In the genomic region with DNA sequence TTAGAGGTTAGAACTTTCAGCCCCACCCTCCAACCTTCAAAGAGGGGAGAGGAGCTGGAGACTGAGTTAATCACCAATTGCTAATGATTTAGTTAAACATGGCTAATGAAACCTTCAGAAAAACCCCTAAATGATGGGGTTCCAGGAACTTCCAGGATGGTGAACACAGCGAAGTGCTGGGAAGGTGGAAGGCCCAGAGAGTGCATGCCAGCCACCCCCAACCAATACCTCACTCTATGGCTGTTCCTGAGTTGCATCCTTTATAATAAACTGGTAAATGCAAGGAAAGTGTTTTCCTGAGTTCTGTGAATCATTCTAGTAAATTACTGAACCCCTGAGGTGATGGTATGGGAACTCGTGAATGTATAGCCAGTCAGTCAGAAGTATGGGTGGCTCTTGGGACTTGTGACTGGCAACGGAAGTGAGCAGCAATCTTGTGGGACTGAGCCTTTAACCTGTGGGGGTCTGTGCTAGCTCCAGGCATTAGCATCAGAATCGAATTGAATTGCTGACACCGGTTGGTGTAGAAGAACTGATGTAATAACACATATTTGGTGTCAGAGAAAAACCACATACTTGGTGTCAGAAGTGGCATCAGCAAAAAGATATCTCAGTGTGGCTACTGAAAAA, we compare ENCODE assay signal across 30 cellular contexts. TPM values are rescaled to one million over a fixed set of nuclear protein-coding genes. Genes with fewer than 3 reads are reported as not detected.
DNase-seq lines count a peak whose midpoint lies in the region; ATAC-seq, FAIRE-seq and TF ChIP-seq lines count a peak whose summit lies in the region.
"Had no signal": no experiment of that assay in that cellular context is flagged by ENCODE, and none has a peak within 500 bp of the region (broad histone marks: within the 10 kb centered on the region; RNA-seq: fewer than 3 reads in every experiment).

No MANE protein-coding gene starts in this region.

- H3K9ac ChIP-seq in GM23248 (no peak overlapping the region), NT2/D1 (ENCODE audit: insufficient read length, low read depth) (no peak overlapping the region), H1 (replicated peaks in 1 of 4; ENCODE audit: extremely low read depth in 1 of 4, low read depth in 3 of 4, low read length in 3 of 4) (no peak overlapping the region)
- H3K9ac ChIP-seq: BLaER1 had no signal

- POLR2A ChIA-PET in H1 (lab: Charles Lee; ENCODE audit: partially characterized antibody), result interaction anchor here (1.3 to 1.4 kb wide), 2 partner anchors 10 to 38 kb away, joined by 3 to 4 read pairs; no protein-coding TSS in a partner anchor

- intact Hi-C loops in CD14-positive monocyte (cut with micrococcal nuclease), result no loop called here
- intact Hi-C loops in pancreas (cut with DNase I), result no loop called here
- intact Hi-C loops in sigmoid colon (cut with DNase I), result no loop called here

- no peak overlapping the region for H3K4ac ChIP-seq in H1 (replicated peaks; ENCODE audit: insufficient read length, low read depth, low read length)

- no peak overlapping the region for H2BK20ac ChIP-seq in H1 (ENCODE audit: low read length)

- H3K27ac ChIP-seq in GM23248, result no peak overlapping the region
- no peak overlapping the region for H3K27ac ChIP-seq in H1 (ENCODE audit: low read depth, low read length)
- no peak overlapping the region for H3K27ac ChIP-seq in pancreas
- no peak overlapping the region for H3K27ac ChIP-seq in sigmoid colon
- H3K27ac ChIP-seq: BLaER1, lower lobe of right lung, RWPE1, spleen had no signal

- peaks cover 0 to 6% (median 0%) of the 10 kb centered on the region in 3 donors for H3K27me3 Mint-ChIP-seq in CD14-positive monocyte (ENCODE audit: low read depth in 3 of 3)

- H4K20me1 ChIP-seq in GM23248 (ENCODE audit: insufficient read depth), result no peaks in the 10 kb centered on the region
- H4K20me1 ChIP-seq in H1 (replicated peaks in 1 of 2; ENCODE audit: control insufficient read depth in 1 of 2, insufficient read depth in 2 of 2, low read length in 2 of 2), result no peaks in the 10 kb centered on the region
- H4K20me1 ChIP-seq: BLaER1 had no signal

- H3K4me1 Mint-ChIP-seq in CD14-positive monocyte, result peaks cover 3% of the 10 kb centered on the region
- H3K4me1 Mint-ChIP-seq: nephron progenitor cell had no signal

- H4K8ac ChIP-seq in H1 (ENCODE audit: extremely low read depth, insufficient read depth, low read length), result no peak overlapping the region

- TF ChIP-seq CTCF in H1 (IDR thresholded peaks at IDR 0.05; ENCODE audit: control extremely low read depth in 1 of 3, insufficient read depth in 1 of 3, low read depth in 1 of 3, low read length in 3 of 3) (no peak), CD14-positive monocyte (IDR thresholded peaks at IDR 0.05) (no peak), pancreas (IDR thresholded peaks at IDR 0.05) (no peak), sigmoid colon (IDR thresholded peaks at IDR 0.05) (no peak)

- H3K4me1 ChIP-seq in GM23248 (ENCODE audit: insufficient read depth) (peaks cover 18% of the 10 kb centered on the region), NT2/D1 (ENCODE audit: insufficient read depth, insufficient read length) (no peaks in the 10 kb centered on the region), H1 (replicated peaks in 1 of 4; ENCODE audit: control insufficient read depth in 3 of 4, insufficient read depth in 4 of 4, low read length in 3 of 4) (peaks cover 3 to 13% (median 7%) of the 10 kb centered on the region in 4 experiments; a peak in 6 of 7 replicates), pancreas (no peaks in the 10 kb centered on the region), sigmoid colon (no peaks in the 10 kb centered on the region)
- H3K4me1 ChIP-seq: BLaER1, lower lobe of right lung had no signal

- no peak for ATAC-seq in pancreas
- ATAC-seq: activated naive CD4-positive, alpha-beta T cell treated with anti-CD3 and anti-CD28 coated beads, Interleukin-2, amount 50 U/mL, for 72 hours; K562; mucosa of descending colon had no signal

- no peaks in the 10 kb centered on the region for H3K79me2 ChIP-seq in GM23248 (ENCODE audit: insufficient read depth)
- no peaks in the 10 kb centered on the region for H3K79me2 ChIP-seq in H1 (ENCODE audit: control insufficient read depth in 1 of 2, insufficient read depth in 2 of 2, low read length in 2 of 2)

- H3K79me1 ChIP-seq in H1 (ENCODE audit: low read depth, low read length), result no peaks in the 10 kb centered on the region

- H3K27ac Mint-ChIP-seq in CD14-positive monocyte, result no peak overlapping the region
- H3K27ac Mint-ChIP-seq: activated CD4-positive, alpha-beta memory T cell treated with anti-CD3 and anti-CD28 coated beads for 36 hours; activated naive CD4-positive, alpha-beta T cell treated with anti-CD3 and anti-CD28 coated beads, Interleukin-2, amount 50 U/mL, for 72 hours; nephron progenitor cell had no signal

- CTCF ChIA-PET in H1 (lab: Charles Lee; ENCODE audit: partially characterized antibody), result interaction anchor here (1.3 to 3.5 kb wide), 2 partner anchors 10 to 12 kb away, joined by 3 to 30 read pairs; no protein-coding TSS in a partner anchor

- H3K4me3 Mint-ChIP-seq in CD14-positive monocyte, result no peak overlapping the region
- H3K4me3 Mint-ChIP-seq: activated CD4-positive, alpha-beta memory T cell treated with anti-CD3 and anti-CD28 coated beads for 36 hours; nephron progenitor cell had no signal

- H3K36me3 ChIP-seq in GM23248 (ENCODE audit: low read depth), result no peaks in the 10 kb centered on the region
- peaks cover 2% of the 10 kb centered on the region for H3K36me3 ChIP-seq in NT2/D1 (ENCODE audit: insufficient read depth, insufficient read length, low read length)
- no peaks in the 10 kb centered on the region for H3K36me3 ChIP-seq in H1 (ENCODE audit: control insufficient read depth in 2 of 4, insufficient read depth in 4 of 4, low read length in 3 of 4)
- no peaks in the 10 kb centered on the region for H3K36me3 ChIP-seq in pancreas
- H3K36me3 ChIP-seq in sigmoid colon, result no peaks in the 10 kb centered on the region
- H3K36me3 ChIP-seq: BLaER1, lower lobe of right lung, spleen had no signal

- H3K9me3 ChIP-seq in GM23248 (ENCODE audit: low read depth), result no peaks in the 10 kb centered on the region
- no peaks in the 10 kb centered on the region for H3K9me3 ChIP-seq in NT2/D1 (ENCODE audit: insufficient read depth, low read length)
- no peaks in the 10 kb centered on the region for H3K9me3 ChIP-seq in H1 (ENCODE audit: insufficient read depth in 2 of 2, low read depth in 1 of 2, low read length in 1 of 2)
- no peaks in the 10 kb centered on the region for H3K9me3 ChIP-seq in pancreas
- H3K9me3 ChIP-seq in sigmoid colon, result no peaks in the 10 kb centered on the region
- H3K9me3 ChIP-seq: BLaER1, lower lobe of right lung, mucosa of descending colon, spleen had no signal

- H3K4me2 ChIP-seq in GM23248 (ENCODE audit: unreplicated experiment) (peak overlapping the region; percentile 16), H1 (ENCODE audit: insufficient read depth in 1 of 2, low read depth in 2 of 2, low read length in 2 of 2) (peak overlapping the region; percentile 47 to 53; a peak in 3 of 4 replicates)
- H3K4me2 ChIP-seq: BLaER1 had no signal

- H3K9me3 Mint-ChIP-seq in CD14-positive monocyte, result peaks cover 0 to 2% (median 0%) of the 10 kb centered on the region in 7 donors
- H3K9me3 Mint-ChIP-seq: activated CD4-positive, alpha-beta memory T cell treated with anti-CD3 and anti-CD28 coated beads for 36 hours; nephron progenitor cell had no signal

- no peak overlapping the region for H4K5ac ChIP-seq in H1 (ENCODE audit: insufficient read length, low read depth, low read length)

- H3K14ac ChIP-seq in H1 (ENCODE audit: insufficient read length), result no peak overlapping the region

- no peaks in the 10 kb centered on the region for H3K23me2 ChIP-seq in H1 (ENCODE audit: low read depth, low read length)

- H3K27me3 ChIP-seq in GM23248 (replicated peaks; ENCODE audit: insufficient read depth), result no peaks in the 10 kb centered on the region
- no peaks in the 10 kb centered on the region for H3K27me3 ChIP-seq in NT2/D1 (ENCODE audit: insufficient read depth, insufficient read length)
- no peaks in the 10 kb centered on the region; a peak in 1 of 7 replicates for H3K27me3 ChIP-seq in H1 (replicated peaks in 1 of 4; ENCODE audit: control insufficient read depth in 3 of 4, extremely low read depth in 1 of 4, insufficient read depth in 3 of 4, low read length in 3 of 4)
- no peaks in the 10 kb centered on the region for H3K27me3 ChIP-seq in pancreas
- H3K27me3 ChIP-seq in sigmoid colon, result no peaks in the 10 kb centered on the region
- H3K27me3 ChIP-seq: BLaER1, spleen had no signal

- H3K9me2 ChIP-seq in GM23248 (ENCODE audit: insufficient read depth), result no peaks in the 10 kb centered on the region

- H2BK15ac ChIP-seq in H1 (ENCODE audit: low read length), result no peak overlapping the region

- H3K4me3 ChIP-seq in GM23248 (no peak overlapping the region), NT2/D1 (ENCODE audit: insufficient read length, low read depth) (no peak overlapping the region), H1 (ENCODE audit: extremely low read depth in 1 of 4, insufficient read depth in 2 of 4, low read depth in 3 of 4, low read length in 4 of 4) (peak overlapping the region in 2 of 4 experiments; percentile 0 to 9; a peak in 2 of 8 replicates), pancreas (no peak overlapping the region), sigmoid colon (no peak overlapping the region)
- H3K4me3 ChIP-seq: BLaER1, K562, lower lobe of right lung, mucosa of descending colon, spleen had no signal

- in situ Hi-C loops in GM23248 (cut with MboI), result no loop called here

- DNase-seq in GM23248 (peak; percentile 20), NT2/D1 (ENCODE audit: low read depth, low spot score) (peak; percentile 64), H1 (ENCODE audit: low read depth in 1 of 2, low spot score in 2 of 2) (peak in 1 of 2 experiments; percentile 27), myocyte (ENCODE audit: low read depth) (peak; percentile 9), CD14-positive monocyte (ENCODE audit: low spot score) (no peak), erythroblast (lab: John Stamatoyannopoulos, UW) (no peak), pancreas (no peak), sigmoid colon (no peak)
- DNase-seq: activated CD4-positive, alpha-beta memory T cell treated with anti-CD3 and anti-CD28 coated beads for 36 hours; activated CD4-positive, CD25-positive, alpha-beta regulatory T cell treated with anti-CD3 and anti-CD28 coated beads, Interleukin-2, amount 50 U/mL, for 72 hours; activated CD8-positive, alpha-beta memory T cell treated with anti-CD3 and anti-CD28 coated beads, Interleukin-2, amount 50 U/mL, for 4 hours; anterior cingulate cortex; central memory CD4-positive, alpha-beta T cell; COR-L47; kidney glomerular epithelial cell; lower lobe of right lung; mucosa of descending colon; NCI-H1436; NCI-H774; nephron progenitor cell; retina; spleen; trophoblast cell had no signal

- H2AK5ac ChIP-seq in H1 (ENCODE audit: low read depth, low read length), result no peak overlapping the region

- no peak overlapping the region for H2BK5ac ChIP-seq in H1 (ENCODE audit: low read depth, low read length)

- H3K36me3 Mint-ChIP-seq in CD14-positive monocyte, result no peaks in the 10 kb centered on the region
- H3K36me3 Mint-ChIP-seq: activated CD4-positive, alpha-beta memory T cell treated with anti-CD3 and anti-CD28 coated beads for 36 hours; activated naive CD4-positive, alpha-beta T cell treated with anti-CD3 and anti-CD28 coated beads, Interleukin-2, amount 50 U/mL, for 72 hours had no signal

- no peak overlapping the region for H3K56ac ChIP-seq in H1 (replicated peaks; ENCODE audit: insufficient read length, low read depth, low read length)

- no peak overlapping the region for H3K23ac ChIP-seq in H1 (ENCODE audit: insufficient read length)

- 0 out of 2 replicates have a peak overlapping the region, but pooled peaks have one; percentile 3 for H3K18ac ChIP-seq in H1 (ENCODE audit: extremely low read depth, low read length)

- H2BK120ac ChIP-seq in H1 (replicated peaks; ENCODE audit: low read depth, low read length), result no peak overlapping the region

- 68 to 80% methylated on average over 5 of the region's 5 CpGs for WGBS in GM23248 (ENCODE audit: low coverage in 1 of 2, low lambda C conversion rate in 2 of 2, missing lambda C conversion rate in 2 of 2), 2 experiments
- WGBS in H1 (ENCODE audit: extremely low coverage in 1 of 2, insufficient coverage in 1 of 2, insufficient read length in 1 of 2, insufficient replicate concordance in 2 of 2, low coverage in 1 of 2, low lambda C conversion rate in 2 of 2, missing lambda C conversion rate in 1 of 2), 2 experiments, result 60% methylated on average over 5 of the region's 5 CpGs; no CpG with 5 or more reads in 1 of the 2 experiments
- 66 to 72% methylated on average over 5 of the region's 5 CpGs for WGBS in pancreas, 2 donors
- 82 to 88% methylated on average over 5 of the region's 5 CpGs for WGBS in sigmoid colon, 2 donors

- TF ChIP-seq EP300 in H1 (IDR thresholded peaks at IDR 0.05; ENCODE audit: borderline replicate concordance in 1 of 2, low read depth in 2 of 2, low read length in 2 of 2), result no peak
- TF ChIP-seq EP300 in sigmoid colon (IDR thresholded peaks at IDR 0.05), result no peak

- FAIRE-seq in H1 (lab: Jason Lieb, UNC), result peak; percentile 13
- no peak for FAIRE-seq in pancreas (lab: Jason Lieb, UNC)
- FAIRE-seq: endometrium, K562, TTC549 had no signal

- no peak overlapping the region for H2BK12ac ChIP-seq in H1 (ENCODE audit: low read depth, low read length)

- TF ChIP-seq POLR2A in H1 (IDR thresholded peaks at IDR 0.05; ENCODE audit: control extremely low read depth in 1 of 2, low read depth in 2 of 2, low read length in 2 of 2), result no peak
- TF ChIP-seq POLR2A in erythroblast (IDR thresholded peaks at IDR 0.05; ENCODE audit: low read length), result no peak
- TF ChIP-seq POLR2A in sigmoid colon (IDR thresholded peaks at IDR 0.05), result no peak

- no peak overlapping the region for H4K91ac ChIP-seq in H1 (replicated peaks; ENCODE audit: insufficient read length, low read length)

- no peaks in the 10 kb centered on the region for H3F3A ChIP-seq in GM23248 (ENCODE audit: insufficient read depth)

- H2AFZ ChIP-seq in GM23248 (no peak overlapping the region), H1 (ENCODE audit: low read length) (peak overlapping the region; percentile 71; the same call in 1 of the 2 replicates)

- TF ChIP-seq RAD21 in H1 (IDR thresholded peaks at IDR 0.05 in 1 of 2, conservative IDR thresholded peaks at IDR 0.05 in 1 of 2; ENCODE audit: low read depth in 2 of 2, low read length in 2 of 2), result no peak

RNA-seq across cellular contexts. Expression of a gene that starts 37.4 kb away (rescaled TPM):
- 2.0 and 3.1 TPM in 2 replicates for total RNA-seq in GM23248 (2014; rRNA removed; shearing (Covaris generic))
- polyA plus RNA-seq in GM23248 (2016; fragmentation: Nextera tagmentation; extraction: Ambion mirVana) (9.4 and 10.9 TPM in 2 replicates), H1 (2011; rRNA removed) (0.74 and 1.4 TPM in 2 replicates), CD14-positive monocyte (not detected), pancreas (1 to 10 TPM; 3.4 to 9.2 TPM), sigmoid colon (1 to 10 TPM in 2 of 3 donors, under 1 TPM in 1; 0.60 to 2.2 (median 1.2) TPM)
- 2.8 and 3.3 TPM in 2 replicates for total RNA-seq in H1 (2021; fragmentation: NEBNext Ultra II Directional; extraction: Animal tissue kit (Norgen Biotek cat#: 25700))
- polyA plus RNA-seq in H1 (2011; cell fraction: cytosol; rRNA removed), result 1.8 TPM
- polyA plus RNA-seq in H1 (2011; cell fraction: nucleus; rRNA removed), result 1.2 TPM
- 2.0 to 3.5 TPM (median 2.4 TPM) in 4 replicates for polyA plus RNA-seq in H1 (2012, experiment 1 of 2)
- polyA plus RNA-seq in H1 (2012, experiment 2 of 2), result 2.3 TPM
- polyA plus RNA-seq in H1 (2013, experiment 1 of 2), result 5.3 TPM
- polyA plus RNA-seq in H1 (2013, experiment 2 of 2), result 4.8 TPM
- 0.79 and 1.4 TPM in 2 replicates for polyA minus RNA-seq in H1 (2011; rRNA and poly(A)+ RNA removed)
- polyA minus RNA-seq in H1 (2011; cell fraction: cytosol; rRNA and poly(A)+ RNA removed), result 0.73 TPM
- 4.6 TPM for polyA minus RNA-seq in H1 (2011; cell fraction: nucleus; rRNA and poly(A)+ RNA removed)
- total RNA-seq in myocyte (3.4 and 5.5 TPM in 2 replicates), pancreas (1 to 10 TPM; 1.2 to 3.1 (median 2.1) TPM), sigmoid colon (10 to 100 TPM in 3 of 4 donors, 1 to 10 TPM in 1; 6.1 to 12.5 (median 10.7) TPM)
- 3.9 TPM for polyA plus RNA-seq in myocyte (2012)

RNA-seq across cellular contexts. Expression of a gene that starts 44.9 kb away (rescaled TPM):
- 38.4 and 70.3 TPM in 2 replicates for total RNA-seq in GM23248 (2014; rRNA removed; shearing (Covaris generic))
- polyA plus RNA-seq in GM23248 (2016; fragmentation: Nextera tagmentation; extraction: Ambion mirVana) (116 and 125 TPM in 2 replicates), H1 (2011; rRNA removed) (104 and 120 TPM in 2 replicates), CD14-positive monocyte (10 to 100 TPM; 51.0 to 70.6 TPM), pancreas (100 to 1,000 TPM in 1 of 2 donors, 10 to 100 TPM in 1; 75.8 to 134 TPM), sigmoid colon (100 to 1,000 TPM; 131 to 158 (median 143) TPM)
- total RNA-seq in H1 (2021; fragmentation: NEBNext Ultra II Directional; extraction: Animal tissue kit (Norgen Biotek cat#: 25700)), result 38.6 and 46.8 TPM in 2 replicates
- 84.0 TPM for polyA plus RNA-seq in H1 (2011; cell fraction: cytosol; rRNA removed)
- 106 TPM for polyA plus RNA-seq in H1 (2011; cell fraction: nucleus; rRNA removed)
- 24.0 to 75.6 TPM (median 60.7 TPM) in 4 replicates for polyA plus RNA-seq in H1 (2012, experiment 1 of 2)
- 142 TPM for polyA plus RNA-seq in H1 (2012, experiment 2 of 2)
- polyA plus RNA-seq in H1 (2013, experiment 1 of 2), result 79.4 TPM
- polyA plus RNA-seq in H1 (2013, experiment 2 of 2), result 70.0 TPM
- polyA minus RNA-seq in H1 (2011; rRNA and poly(A)+ RNA removed), result 7.9 and 9.5 TPM in 2 replicates
- 24.1 TPM for polyA minus RNA-seq in H1 (2011; cell fraction: cytosol; rRNA and poly(A)+ RNA removed)
- 25.1 TPM for polyA minus RNA-seq in H1 (2011; cell fraction: nucleus; rRNA and poly(A)+ RNA removed)
- total RNA-seq in myocyte (49.7 and 69.7 TPM in 2 replicates), pancreas (10 to 100 TPM in 5 of 6 donors, 1 to 10 TPM in 1; 6.8 to 26.5 (median 25.8) TPM), sigmoid colon (100 to 1,000 TPM in 3 of 4 donors, 10 to 100 TPM in 1; 94.0 to 137 (median 131) TPM)
- 88.9 TPM for polyA plus RNA-seq in myocyte (2012)

RNA-seq across cellular contexts. Expression of a gene that starts 51.8 kb away (rescaled TPM):
- 42.1 and 43.7 TPM in 2 replicates for total RNA-seq in GM23248 (2014; rRNA removed; shearing (Covaris generic))
- polyA plus RNA-seq in GM23248 (2016; fragmentation: Nextera tagmentation; extraction: Ambion mirVana) (61.6 and 68.5 TPM in 2 replicates), H1 (2011; rRNA removed) (7.9 and 8.0 TPM in 2 replicates), CD14-positive monocyte (under 1 TPM in 1 of 2 donors, not detected in 1; 0.12 TPM), pancreas (1 to 10 TPM; 2.5 to 4.2 TPM), sigmoid colon (100 to 1,000 TPM in 2 of 3 donors, 10 to 100 TPM in 1; 97.3 to 183 (median 139) TPM)
- total RNA-seq in H1 (2021; fragmentation: NEBNext Ultra II Directional; extraction: Animal tissue kit (Norgen Biotek cat#: 25700)), result 3.6 and 3.9 TPM in 2 replicates
- polyA plus RNA-seq in H1 (2011; cell fraction: cytosol; rRNA removed), result 4.8 TPM
- polyA plus RNA-seq in H1 (2011; cell fraction: nucleus; rRNA removed), result 2.3 TPM
- 6.5 to 9.5 TPM (median 7.6 TPM) in 4 replicates for polyA plus RNA-seq in H1 (2012, experiment 1 of 2)
- polyA plus RNA-seq in H1 (2012, experiment 2 of 2), result 6.5 TPM
- 4.4 TPM for polyA plus RNA-seq in H1 (2013, experiment 1 of 2)
- 7.0 TPM for polyA plus RNA-seq in H1 (2013, experiment 2 of 2)
- 9.1 and 9.4 TPM in 2 replicates for polyA minus RNA-seq in H1 (2011; rRNA and poly(A)+ RNA removed)
- 3.6 TPM for polyA minus RNA-seq in H1 (2011; cell fraction: cytosol; rRNA and poly(A)+ RNA removed)
- polyA minus RNA-seq in H1 (2011; cell fraction: nucleus; rRNA and poly(A)+ RNA removed), result 1.4 TPM
- total RNA-seq in myocyte (0.16 TPM in 1 of 2 replicates, not detected in the other), pancreas (10 to 100 TPM in 2 of 6 donors, 1 to 10 TPM in 4; 2.4 to 12.9 (median 4.3) TPM), sigmoid colon (10 to 100 TPM in 1 of 4 donors, 1 to 10 TPM in 3; 1.5 to 14.1 (median 5.4) TPM)
- 0.15 TPM for polyA plus RNA-seq in myocyte (2012)
- total RNA-seq: activated naive CD4-positive, alpha-beta T cell treated with anti-CD3 and anti-CD28 coated beads, Interleukin-2, amount 50 U/mL, for 72 hours; T-helper 1 cell treated with Interleukin-12 subunit alpha and Interleukin-12 subunit beta and Interleukin-4 antibody, amounts not matched to agents 30 ng/mL and 1 ng/mL, for 36 hours had no signal
- polyA plus RNA-seq: K562 had no signal

Comparison
In these comparisons a context has a peak if more than half of its experiments do, and no peak if none do; other contexts are left out.
1. DNase-seq: peak in GM23248 (single experiment), NT2/D1 (single experiment) and myocyte (single experiment); none in CD14-positive monocyte (single experiment), erythroblast (0 of 2), pancreas (0 of 6) and sigmoid colon (single experiment).